In the genomic region with DNA sequence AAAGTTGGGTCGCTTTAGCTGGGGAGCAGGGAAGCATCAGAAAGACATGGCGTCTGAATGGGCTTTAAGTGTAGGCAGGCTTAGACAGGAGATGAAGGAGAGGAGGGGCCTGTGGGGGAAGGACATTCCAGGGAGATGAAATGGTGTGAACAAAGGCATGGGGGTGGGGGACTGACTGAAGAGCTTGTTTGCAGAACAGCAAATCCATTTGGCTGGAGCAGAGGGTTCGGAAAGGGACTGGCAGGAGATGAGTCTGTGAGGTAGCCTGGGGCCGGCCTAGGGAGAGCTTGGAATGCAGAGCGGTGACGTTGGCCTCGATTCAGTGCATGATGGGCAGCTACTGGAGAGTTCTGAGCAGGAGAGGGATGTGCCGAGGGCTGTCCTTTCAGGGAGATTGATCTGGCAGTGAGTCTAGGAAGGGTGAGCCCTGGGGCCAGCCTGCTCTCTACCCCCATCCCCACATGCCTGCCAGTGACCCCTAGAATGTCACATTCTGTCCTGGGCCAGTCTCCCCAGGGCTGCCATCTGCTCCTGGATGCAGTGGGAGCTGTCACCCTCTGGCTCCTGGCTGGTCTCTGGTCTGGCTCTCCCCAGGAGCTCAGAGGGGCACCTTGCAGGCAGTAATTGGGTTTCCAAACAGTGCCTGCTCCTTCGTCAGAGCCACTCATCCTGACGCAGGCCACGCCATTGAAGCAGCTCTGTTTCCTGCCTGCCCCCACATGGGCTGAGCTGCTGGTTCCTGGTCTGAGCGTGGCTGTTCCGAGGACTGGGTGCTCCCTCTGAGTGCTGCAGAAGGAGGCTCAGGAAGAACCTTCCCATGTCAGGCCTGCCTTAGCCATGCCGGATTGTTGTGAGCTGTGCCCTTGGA, we compare ENCODE assay signal across 9 cellular contexts. TPM values are rescaled to one million over a fixed set of nuclear protein-coding genes. Genes with fewer than 3 reads are reported as not detected.
A peak's percentile ranks its signal among the peaks of the same experiment; 100 is the strongest.
DNase-seq lines count a peak whose midpoint lies in the region; ATAC-seq and TF ChIP-seq lines count a peak whose summit lies in the region.
"Had no signal": no experiment of that assay in that cellular context is flagged by ENCODE, and none has a peak within 500 bp of the region (broad histone marks: within the 10 kb centered on the region; RNA-seq: fewer than 3 reads in every experiment).

No MANE protein-coding gene starts in this region.

- TF ChIP-seq CTCF in adrenal gland (IDR thresholded peaks at IDR 0.05) = no peak
- TF ChIP-seq CTCF in progenitor cell of endocrine pancreas (IDR thresholded peaks at IDR 0.05; ENCODE audit: unreplicated experiment) = no peak

- no peak overlapping the region for H3K4me3 ChIP-seq in H7 (ENCODE audit: insufficient read depth, low read depth, low read length)
- no peak overlapping the region for H3K4me3 ChIP-seq in adrenal gland

- no peak overlapping the region for H3K4me3 Mint-ChIP-seq in progenitor cell of endocrine pancreas (ENCODE audit: low read depth)

- H3K4me1 ChIP-seq in adrenal gland (replicated peaks in 1 of 2) = peaks cover 0 to 29% of the 10 kb centered on the region in 2 donors

- DNase-seq in H7 (peak; percentile 53), adrenal gland (peak; percentile 41 to 89 (median 44)), cardiac septum (ENCODE audit: low spot score) (peak; percentile 81), progenitor cell of endocrine pancreas (ENCODE audit: low spot score, unreplicated experiment) (no peak), OCI-M2 (lab: John Stamatoyannopoulos, UW; ENCODE audit: unreplicated experiment) (no peak), COLO668 (lab: John Stamatoyannopoulos, UW; ENCODE audit: unreplicated experiment) (no peak)
- no peak for DNase-seq in activated CD4-positive, CD25-positive, alpha-beta regulatory T cell treated with anti-CD3 and anti-CD28 coated beads, Interleukin-2, amount 50 U/mL, for 72 hours

- H3K36me3 ChIP-seq in H7 (replicated peaks; ENCODE audit: control insufficient read depth, insufficient read depth, low read length) = no peaks in the 10 kb centered on the region; the same call in none of the 2 replicates
- peaks cover 0 to 65% of the 10 kb centered on the region in 2 donors for H3K36me3 ChIP-seq in adrenal gland (replicated peaks in 1 of 2)

- ATAC-seq in HG03039 (IDR thresholded peaks at IDR 0.05; ENCODE audit: unreplicated experiment) = no peak

- peaks cover 3% of the 10 kb centered on the region for H3K4me1 Mint-ChIP-seq in progenitor cell of endocrine pancreas (ENCODE audit: low read depth)

- peaks cover 5% of the 10 kb centered on the region for H3K36me3 Mint-ChIP-seq in progenitor cell of endocrine pancreas (ENCODE audit: insufficient read depth)

- H3K27ac Mint-ChIP-seq in progenitor cell of endocrine pancreas = peak overlapping the region; percentile 41

- WGBS in adrenal gland, 4 donors = 55 to 69% (median 68%) methylated on average over 9 to 14 of the region's 14 CpGs

- peak overlapping the region; percentile 16 to 89 (median 63) for H3K27ac ChIP-seq in adrenal gland

- no peaks in the 10 kb centered on the region for H3K9me3 Mint-ChIP-seq in progenitor cell of endocrine pancreas (ENCODE audit: low read depth)

- TF ChIP-seq POLR2A in adrenal gland (IDR thresholded peaks at IDR 0.05) = no peak

- intact Hi-C loops in adrenal gland (cut with DNase I) = loop anchor here (2.0 to 10.0 kb wide), 5 partner anchors 55 to 315 kb away; partner anchors contain the start of gene GPR3 (in 1 of the 2)
- intact Hi-C loops in cardiac septum (cut with DNase I) = loop anchor here (2.0 kb wide), 3 partner anchors 95 to 365 kb away; no protein-coding TSS in a partner anchor

- H3K27me3 ChIP-seq in H7 (ENCODE audit: control insufficient read depth, insufficient read depth, low read length) (no peaks in the 10 kb centered on the region), adrenal gland (no peaks in the 10 kb centered on the region)

- H3K27me3 Mint-ChIP-seq in progenitor cell of endocrine pancreas = no peaks in the 10 kb centered on the region

- no peaks in the 10 kb centered on the region for H3K9me3 ChIP-seq in adrenal gland (replicated peaks in 1 of 3)

RNA-seq across cellular contexts. Expression of gene TMEM222, which starts 22.3 kb away (rescaled TPM):
- total RNA-seq in H7 (2014; rRNA removed; shearing (Covaris generic)) = 41.0 and 53.4 TPM in 2 replicates
- 10 to 100 TPM; 30.7 to 63.5 (median 49.8) TPM for total RNA-seq in adrenal gland
- 10 to 100 TPM; 38.8 to 73.2 (median 66.8) TPM for polyA plus RNA-seq in adrenal gland
- total RNA-seq in cardiac septum = 26.8 TPM
- total RNA-seq in progenitor cell of endocrine pancreas = 37.1 and 38.4 TPM in 2 replicates

RNA-seq across cellular contexts. Expression of gene SYTL1, which starts 42.2 kb away (rescaled TPM):
- total RNA-seq in H7 (2014; rRNA removed; shearing (Covaris generic)) = 5.6 and 6.4 TPM in 2 replicates
- 1 to 10 TPM in 3 of 8 donors, under 1 TPM in 4, not detected in 1; 0.43 to 2.0 (median 0.99) TPM for total RNA-seq in adrenal gland
- polyA plus RNA-seq in adrenal gland = 10 to 100 TPM in 1 of 3 donors, 1 to 10 TPM in 1, not detected in 1; 3.0 to 10.9 TPM
- 0.65 TPM for total RNA-seq in cardiac septum
- total RNA-seq in progenitor cell of endocrine pancreas = 9.4 and 15.5 TPM in 2 replicates
- total RNA-seq: lung microvascular endothelial cell had no signal

Comparison
In these comparisons a context has a peak if more than half of its experiments do, and no peak if none do; other contexts are left out.
1. DNase-seq: peak in H7 (single experiment), adrenal gland (7 of 7) and cardiac septum (single experiment); none in progenitor cell of endocrine pancreas (single experiment), OCI-M2 (single experiment), activated CD4-positive, CD25-positive, alpha-beta regulatory T cell treated with anti-CD3 and anti-CD28 coated beads, Interleukin-2, amount 50 U/mL, for 72 hours (single experiment) and COLO668 (single experiment).